16 cellular contexts compared by ENCODE assay signal in genomic region chr15:43968551-43968950, GRCh38.
DNase-seq lines count a peak whose midpoint lies in the region; ATAC-seq and TF ChIP-seq lines count a peak whose summit lies in the region.
"Had no signal": no experiment of that assay in that cellular context is flagged by ENCODE, and none has a peak within 500 bp of the region (broad histone marks: within the 10 kb centered on the region; RNA-seq: fewer than 3 reads in every experiment).

No MANE protein-coding gene starts in this region.

- no peak overlapping the region for H2AK5ac ChIP-seq in neuronal stem cell (ENCODE audit: low read depth, low read length)

- H3K9me3 ChIP-seq in osteoblast (ENCODE audit: low read depth, low read length) (no peaks in the 10 kb centered on the region), neuronal stem cell (replicated peaks in 1 of 2; ENCODE audit: control insufficient read depth in 2 of 2, insufficient read depth in 1 of 2, low read depth in 1 of 2, low read length in 2 of 2) (no peaks in the 10 kb centered on the region)
- H3K9me3 ChIP-seq: BLaER1 treated with 17β-estradiol and CSF1 and Interleukin-3, amounts not matched to agents 10 nM and 100 nM had no signal

- no peak overlapping the region for H4K91ac ChIP-seq in neuronal stem cell (ENCODE audit: low read depth, low read length, poor library complexity)

- H3K36me3 ChIP-seq in osteoblast (ENCODE audit: insufficient read depth, low read length): no peaks in the 10 kb centered on the region
- no peaks in the 10 kb centered on the region for H3K36me3 ChIP-seq in neuronal stem cell (replicated peaks in 1 of 2; ENCODE audit: control insufficient read depth in 2 of 2, insufficient read depth in 2 of 2, low read length in 2 of 2)
- H3K36me3 ChIP-seq: BLaER1 treated with 17β-estradiol and CSF1 and Interleukin-3, amounts not matched to agents 10 nM and 100 nM had no signal

- no peaks in the 10 kb centered on the region for H4K20me1 ChIP-seq in osteoblast (ENCODE audit: insufficient read depth, low read length)
- H4K20me1 ChIP-seq: BLaER1 treated with 17β-estradiol and CSF1 and Interleukin-3, amounts not matched to agents 10 nM and 100 nM had no signal

- TF ChIP-seq CTCF in osteoblast (IDR thresholded peaks at IDR 0.05; ENCODE audit: extremely low read depth, low read depth, low read length) (no peak), foreskin keratinocyte (conservative IDR thresholded peaks at IDR 0.05) (no peak)

- no peak overlapping the region for H3K9ac ChIP-seq in neuronal stem cell (ENCODE audit: low read depth, low read length, poor library complexity)
- H3K9ac ChIP-seq: BLaER1 treated with 17β-estradiol and CSF1 and Interleukin-3, amounts not matched to agents 10 nM and 100 nM had no signal

- H3K4ac ChIP-seq in neuronal stem cell (ENCODE audit: low read length): no peak overlapping the region

- H2BK15ac ChIP-seq in neuronal stem cell (ENCODE audit: low read length): no peak overlapping the region

- no peaks in the 10 kb centered on the region for H3K79me1 ChIP-seq in neuronal stem cell (ENCODE audit: low read depth, low read length)

- H3K4me1 ChIP-seq in osteoblast (ENCODE audit: insufficient read depth, low read length) (peaks cover 6% of the 10 kb centered on the region), foreskin keratinocyte (no peaks in the 10 kb centered on the region), neuronal stem cell (ENCODE audit: control insufficient read depth in 2 of 2, insufficient read depth in 1 of 2, low read depth in 1 of 2, low read length in 2 of 2) (peaks cover 0 to 1% of the 10 kb centered on the region in 2 donors)
- H3K4me1 ChIP-seq: BLaER1 treated with 17β-estradiol and CSF1 and Interleukin-3, amounts not matched to agents 10 nM and 100 nM had no signal

- no peak overlapping the region for H3K23ac ChIP-seq in neuronal stem cell (ENCODE audit: low read depth, low read length, poor library complexity)

- H2BK5ac ChIP-seq in neuronal stem cell (ENCODE audit: low read length): no peak overlapping the region

- ATAC-seq in foreskin keratinocyte: no peak
- ATAC-seq: CD8-positive, alpha-beta T cell; GM23338; HCT116 had no signal

- H3K27me3 ChIP-seq in osteoblast (ENCODE audit: insufficient read depth, low read length): no peaks in the 10 kb centered on the region
- H3K27me3 ChIP-seq in foreskin keratinocyte: no peaks in the 10 kb centered on the region
- no peaks in the 10 kb centered on the region for H3K27me3 ChIP-seq in neuronal stem cell (ENCODE audit: control insufficient read depth in 3 of 3, insufficient read depth in 3 of 3, low read depth in 1 of 3, low read length in 3 of 3)
- H3K27me3 ChIP-seq: BLaER1 treated with 17β-estradiol and CSF1 and Interleukin-3, amounts not matched to agents 10 nM and 100 nM had no signal

- no peak overlapping the region for H2BK12ac ChIP-seq in neuronal stem cell (ENCODE audit: low read length)

- H2AFZ ChIP-seq in osteoblast (ENCODE audit: low read length) (no peak overlapping the region), neuronal stem cell (ENCODE audit: low read length) (no peak overlapping the region)
- H2AFZ ChIP-seq: GM23338 had no signal

- H3K79me2 ChIP-seq in osteoblast (ENCODE audit: insufficient read depth, low read length): no peaks in the 10 kb centered on the region

- no peak overlapping the region for H3K18ac ChIP-seq in neuronal stem cell (ENCODE audit: low read length)

- H3K14ac ChIP-seq in neuronal stem cell (ENCODE audit: low read length): no peak overlapping the region

- DNase-seq in GM03348 (ENCODE audit: low spot score): peak; percentile 10
- peak; percentile 29 for DNase-seq in fibroblast of peridontal ligament (ENCODE audit: extremely low read depth)
- DNase-seq in osteoblast (ENCODE audit: insufficient read length, low spot score, missing footprints): peak; percentile 58
- no peak for DNase-seq in foreskin keratinocyte
- DNase-seq in AML-193 (lab: John Stamatoyannopoulos, UW): no peak
- no peak for DNase-seq in neuronal stem cell (ENCODE audit: low spot score)
- DNase-seq: ACHN; CD8-positive, alpha-beta T cell; DMS 273 treated with DMSO at 0.1 percent for 48 hours; DMS53; GDM1; HFFc6 had no signal

- H2BK120ac ChIP-seq in neuronal stem cell (ENCODE audit: low read depth, low read length): no peak overlapping the region

- no peak overlapping the region for H3K4me2 ChIP-seq in osteoblast (ENCODE audit: insufficient read depth, low read length)
- no peak overlapping the region for H3K4me2 ChIP-seq in neuronal stem cell (ENCODE audit: insufficient read depth, low read length, poor library complexity, severe bottlenecking)
- H3K4me2 ChIP-seq: BLaER1 treated with 17β-estradiol and CSF1 and Interleukin-3, amounts not matched to agents 10 nM and 100 nM; GM23338 had no signal

- H3K27ac ChIP-seq in osteoblast (ENCODE audit: low read depth, low read length): no peak overlapping the region
- no peak overlapping the region for H3K27ac ChIP-seq in foreskin keratinocyte
- H3K27ac ChIP-seq in neuronal stem cell (replicated peaks; ENCODE audit: low read length): no peak overlapping the region
- H3K27ac ChIP-seq: BLaER1 treated with 17β-estradiol and CSF1 and Interleukin-3, amounts not matched to agents 10 nM and 100 nM; HL-60 had no signal

- no CpG with 5 or more reads among the region's 3 CpGs for WGBS in neuronal stem cell (ENCODE audit: extremely low coverage in 2 of 2, insufficient read length in 2 of 2, insufficient replicate concordance in 1 of 2), 2 donors

- H4K8ac ChIP-seq in neuronal stem cell (ENCODE audit: low read depth, low read length): no peak overlapping the region

- H3K4me3 ChIP-seq in osteoblast (ENCODE audit: insufficient read depth, low read length) (no peak overlapping the region), neuronal stem cell (ENCODE audit: low read length in 2 of 2) (no peak overlapping the region)
- H3K4me3 ChIP-seq: BLaER1 treated with 17β-estradiol and CSF1 and Interleukin-3, amounts not matched to agents 10 nM and 100 nM; GM23338 had no signal

Comparison
In these comparisons a context has a peak if more than half of its experiments do, and no peak if none do; other contexts are left out.
1. DNase-seq: peak in GM03348 (single experiment), fibroblast of peridontal ligament (single experiment) and osteoblast (single experiment); none in foreskin keratinocyte (0 of 2), AML-193 (0 of 2) and neuronal stem cell (single experiment).